13 cellular contexts compared by ENCODE assay signal in genomic region chr11:13343067-13343466, GRCh38.
DNase-seq lines count a peak whose midpoint lies in the region; ATAC-seq lines count a peak whose summit lies in the region.
"Had no signal": no experiment of that assay in that cellular context is flagged by ENCODE, and none has a peak within 500 bp of the region (broad histone marks: within the 10 kb centered on the region; RNA-seq: fewer than 3 reads in every experiment).

No MANE protein-coding gene starts in this region.

- no peaks in the 10 kb centered on the region for H3K9me3 ChIP-seq in mesenchymal stem cell (ENCODE audit: control insufficient read depth, low read length)
- H3K9me3 ChIP-seq: gastrocnemius medialis had no signal

- no peak overlapping the region for H4K8ac ChIP-seq in mesenchymal stem cell (ENCODE audit: low read length)

- no peak overlapping the region for H3K14ac ChIP-seq in mesenchymal stem cell (ENCODE audit: low read length in 2 of 2)

- H4K91ac ChIP-seq in mesenchymal stem cell (ENCODE audit: low read length): no peak overlapping the region

- H2AFZ ChIP-seq in mesenchymal stem cell (ENCODE audit: low read depth, low read length): no peak overlapping the region

- ATAC-seq in GM18858 (IDR thresholded peaks at IDR 0.05; ENCODE audit: unreplicated experiment) (peak; percentile 49), GM21526 (IDR thresholded peaks at IDR 0.05; ENCODE audit: low FRiP score, unreplicated experiment) (peak; percentile 45), HG03432 (IDR thresholded peaks at IDR 0.05; ENCODE audit: unreplicated experiment) (peak; percentile 42), naive B cell (ENCODE audit: low read depth in 2 of 2) (peak; percentile 46 to 53), left lobe of liver (no peak)
- ATAC-seq: activated CD8-positive, alpha-beta memory T cell treated with anti-CD3 and anti-CD28 coated beads, Interleukin-2, amount 10 ng/mL, durations not matched to agents 7 days and 5 days; activated naive CD8-positive, alpha-beta T cell treated with anti-CD3 and anti-CD28 coated beads, Interleukin-2, amount 50 U/mL, for 24 hours; gastrocnemius medialis had no signal

- no peaks in the 10 kb centered on the region for H3K9me3 Mint-ChIP-seq in naive B cell
- H3K9me3 Mint-ChIP-seq: activated naive CD8-positive, alpha-beta T cell treated with anti-CD3 and anti-CD28 coated beads, Interleukin-2, amount 50 U/mL, for 24 hours had no signal

- no peak overlapping the region for H2BK5ac ChIP-seq in mesenchymal stem cell (ENCODE audit: low read depth, low read length, poor library complexity, severe bottlenecking)

- DNase-seq in naive B cell (no peak), cerebellum (ENCODE audit: low spot score) (no peak), mesenchymal stem cell (no peak), left lobe of liver (ENCODE audit: low spot score) (no peak)
- DNase-seq: activated CD8-positive, alpha-beta memory T cell treated with anti-CD3 and anti-CD28 coated beads, Interleukin-2, amount 10 ng/mL, durations not matched to agents 7 days and 5 days; activated naive CD8-positive, alpha-beta T cell treated with anti-CD3 and anti-CD28 coated beads, Interleukin-2, amount 50 U/mL, for 24 hours; gastrocnemius medialis; KBM-7; NCI-H2081 treated with DMSO at 0.1 percent for 48 hours; T-helper 9 cell had no signal

- H3K79me1 ChIP-seq in mesenchymal stem cell (replicated peaks; ENCODE audit: low read length, poor library complexity, severe bottlenecking): peaks cover 31% of the 10 kb centered on the region

- H3K36me3 ChIP-seq in mesenchymal stem cell (ENCODE audit: control insufficient read depth in 1 of 2, insufficient read depth in 2 of 2, low read depth in 1 of 2, low read length in 2 of 2): peaks cover 0 to 5% of the 10 kb centered on the region in 2 experiments
- H3K36me3 ChIP-seq: gastrocnemius medialis had no signal

- no peak overlapping the region for H3K4ac ChIP-seq in mesenchymal stem cell (ENCODE audit: low read depth in 1 of 2, low read length in 2 of 2)

- H3K36me3 Mint-ChIP-seq in naive B cell: no peaks in the 10 kb centered on the region

- H3K27me3 Mint-ChIP-seq in naive B cell: no peaks in the 10 kb centered on the region
- H3K27me3 Mint-ChIP-seq: activated CD8-positive, alpha-beta memory T cell treated with anti-CD3 and anti-CD28 coated beads, Interleukin-2, amount 10 ng/mL, durations not matched to agents 7 days and 5 days; activated naive CD8-positive, alpha-beta T cell treated with anti-CD3 and anti-CD28 coated beads, Interleukin-2, amount 50 U/mL, for 24 hours had no signal

- no peak overlapping the region for H3K23ac ChIP-seq in mesenchymal stem cell (ENCODE audit: low read length in 2 of 2)

- H3K4me2 ChIP-seq in mesenchymal stem cell (ENCODE audit: low read length, poor library complexity, severe bottlenecking): no peak overlapping the region

- no peak overlapping the region for H3K18ac ChIP-seq in mesenchymal stem cell (ENCODE audit: low read depth in 1 of 2, low read length in 2 of 2)

- no peak overlapping the region for H2BK120ac ChIP-seq in mesenchymal stem cell (ENCODE audit: low read depth, low read length)

- no peak overlapping the region for H3K27ac ChIP-seq in mesenchymal stem cell (ENCODE audit: low read length, poor library complexity, severe bottlenecking)
- H3K27ac ChIP-seq: gastrocnemius medialis had no signal

- peaks cover 31 to 55% (median 53%) of the 10 kb centered on the region in 3 donors for H3K4me1 Mint-ChIP-seq in naive B cell

- no peak overlapping the region for H2AK5ac ChIP-seq in mesenchymal stem cell (ENCODE audit: low read length, severe bottlenecking)

- H3K27ac Mint-ChIP-seq in naive B cell: peak overlapping the region in 1 of 6 donors; percentile 13
- H3K27ac Mint-ChIP-seq: activated CD8-positive, alpha-beta memory T cell treated with anti-CD3 and anti-CD28 coated beads, Interleukin-2, amount 10 ng/mL, durations not matched to agents 7 days and 5 days; activated naive CD8-positive, alpha-beta T cell treated with anti-CD3 and anti-CD28 coated beads, Interleukin-2, amount 50 U/mL, for 24 hours had no signal

- H3K9ac ChIP-seq in mesenchymal stem cell (ENCODE audit: low read length): no peak overlapping the region

- H2BK15ac ChIP-seq in mesenchymal stem cell (ENCODE audit: low read depth, poor library complexity, severe bottlenecking): no peak overlapping the region

- H3K4me1 ChIP-seq in mesenchymal stem cell (ENCODE audit: control insufficient read depth, insufficient read depth, low read depth, low read length): peaks cover 16% of the 10 kb centered on the region

- H3K27me3 ChIP-seq in mesenchymal stem cell (ENCODE audit: control insufficient read depth in 1 of 2, insufficient read depth in 1 of 2, low read length in 2 of 2): no peaks in the 10 kb centered on the region
- H3K27me3 ChIP-seq: gastrocnemius medialis had no signal

- H3K4me3 ChIP-seq in mesenchymal stem cell (ENCODE audit: insufficient read depth in 1 of 2, low read depth in 1 of 2, low read length in 2 of 2): no peak overlapping the region
- H3K4me3 ChIP-seq: gastrocnemius medialis had no signal

- WGBS in mesenchymal stem cell: 92% methylated on average over 4 of the region's 4 CpGs

- H3K4me3 Mint-ChIP-seq in naive B cell: no peak overlapping the region
- H3K4me3 Mint-ChIP-seq: activated CD8-positive, alpha-beta memory T cell treated with anti-CD3 and anti-CD28 coated beads, Interleukin-2, amount 10 ng/mL, durations not matched to agents 7 days and 5 days; activated naive CD8-positive, alpha-beta T cell treated with anti-CD3 and anti-CD28 coated beads, Interleukin-2, amount 50 U/mL, for 24 hours had no signal

- H2BK12ac ChIP-seq in mesenchymal stem cell (ENCODE audit: low read length in 2 of 2): no peak overlapping the region
